Comparison of ENCODE assay signal across 12 cellular contexts in genomic region chr20:25285091-25285647, GRCh38. TPM values are rescaled to one million over a fixed set of nuclear protein-coding genes. Genes with fewer than 3 reads are reported as not detected.
A peak's percentile ranks its signal among the peaks of the same experiment; 100 is the strongest.
DNase-seq lines count a peak whose midpoint lies in the region; ATAC-seq and TF ChIP-seq lines count a peak whose summit lies in the region.
"Had no signal": no experiment of that assay in that cellular context is flagged by ENCODE, and none has a peak within 500 bp of the region (broad histone marks: within the 10 kb centered on the region; RNA-seq: fewer than 3 reads in every experiment).

No MANE protein-coding gene starts in this region.

- intact Hi-C loops in activated naive CD4-positive, alpha-beta T cell treated with anti-CD3 and anti-CD28 coated beads for 36 hours (cut with micrococcal nuclease) = no loop called here
- intact Hi-C loops in adrenal gland (cut with DNase I) = no loop called here
- intact Hi-C loops in left colon (cut with DNase I, micrococcal nuclease) = no loop called here
- intact Hi-C loops in transverse colon (cut with DNase I; ENCODE audit: low total_unique reads) = no loop called here

- no peaks in the 10 kb centered on the region for H3K27me3 Mint-ChIP-seq in activated naive CD4-positive, alpha-beta T cell treated with anti-CD3 and anti-CD28 coated beads, Interleukin-2, amount 10 ng/mL, durations not matched to agents 7 days and 5 days
- H3K27me3 Mint-ChIP-seq in activated naive CD4-positive, alpha-beta T cell treated with anti-CD3 and anti-CD28 coated beads for 36 hours (ENCODE audit: low read depth) = no peaks in the 10 kb centered on the region
- H3K27me3 Mint-ChIP-seq: activated CD4-positive, alpha-beta T cell treated with anti-CD3 and anti-CD28 coated beads, Interleukin-2, amount 10 ng/mL, durations not matched to agents 24 days and 14 days had no signal

- no peak overlapping the region for H3K27ac Mint-ChIP-seq in activated naive CD4-positive, alpha-beta T cell treated with anti-CD3 and anti-CD28 coated beads, Interleukin-2, amount 10 ng/mL, durations not matched to agents 7 days and 5 days
- H3K27ac Mint-ChIP-seq in activated naive CD4-positive, alpha-beta T cell treated with anti-CD3 and anti-CD28 coated beads for 36 hours = no peak overlapping the region
- H3K27ac Mint-ChIP-seq: activated CD4-positive, alpha-beta T cell treated with anti-CD3 and anti-CD28 coated beads, Interleukin-2, amount 10 ng/mL, durations not matched to agents 24 days and 14 days had no signal

- CTCF ChIA-PET in activated naive CD4-positive, alpha-beta T cell treated with anti-CD3 and anti-CD28 coated beads, Interleukin-2, amount 10 ng/mL, durations not matched to agents 7 days and 5 days (lab: Charles Lee) = no interaction called here
- CTCF ChIA-PET in activated naive CD4-positive, alpha-beta T cell treated with anti-CD3 and anti-CD28 coated beads for 36 hours (lab: Charles Lee) = no interaction called here

- no peak for ATAC-seq in left colon

- in situ Hi-C loops in transverse colon (cut with MboI; ENCODE audit: low pct_ligation_motif_present in 1 of 4, low pct_unique_long_range_greater_than_20kb in 1 of 4, low sequenced_read_pairs in 3 of 4) (loop anchor here in 1 of 4 donors (25.0 kb wide), 1 partner anchor 98 kb away; the partner anchor contains the start of gene ENTPD6), GM13976 (cut with MboI; ENCODE audit: low sequenced_read_pairs, unreplicated experiment) (loop anchor here (25.0 kb wide), 1 partner anchor 577 kb away; no protein-coding TSS in a partner anchor)

- no peaks in the 10 kb centered on the region for H3K4me1 ChIP-seq in adrenal gland (replicated peaks in 1 of 2)
- H3K4me1 ChIP-seq in transverse colon = no peaks in the 10 kb centered on the region
- H3K4me1 ChIP-seq: upper lobe of left lung had no signal

- no peak for TF ChIP-seq EP300 in transverse colon (IDR thresholded peaks at IDR 0.05; ENCODE audit: low read depth)

- TF ChIP-seq POLR2A in adrenal gland (IDR thresholded peaks at IDR 0.05) (no peak), transverse colon (IDR thresholded peaks at IDR 0.05) (no peak)

- WGBS in adrenal gland, 4 donors = 86 to 90% (median 90%) methylated on average over 21 to 26 of the region's 26 CpGs
- 88 to 89% methylated on average over 9 to 26 of the region's 26 CpGs for WGBS in transverse colon (ENCODE audit: low coverage in 1 of 2), 2 donors

- TF ChIP-seq CTCF in adrenal gland (IDR thresholded peaks at IDR 0.05) (no peak), transverse colon (IDR thresholded peaks at IDR 0.05) (no peak), GM13976 (IDR thresholded peaks at IDR 0.05; ENCODE audit: borderline replicate concordance, control extremely low read depth, extremely low read depth, insufficient read depth, missing control alignments) (no peak)

- H3K36me3 Mint-ChIP-seq in activated naive CD4-positive, alpha-beta T cell treated with anti-CD3 and anti-CD28 coated beads, Interleukin-2, amount 10 ng/mL, durations not matched to agents 7 days and 5 days = peaks cover 28% of the 10 kb centered on the region
- peaks cover 11% of the 10 kb centered on the region for H3K36me3 Mint-ChIP-seq in activated naive CD4-positive, alpha-beta T cell treated with anti-CD3 and anti-CD28 coated beads for 36 hours (ENCODE audit: low read depth)

- H3K4me3 Mint-ChIP-seq in activated naive CD4-positive, alpha-beta T cell treated with anti-CD3 and anti-CD28 coated beads, Interleukin-2, amount 10 ng/mL, durations not matched to agents 7 days and 5 days = no peak overlapping the region
- no peak overlapping the region for H3K4me3 Mint-ChIP-seq in activated naive CD4-positive, alpha-beta T cell treated with anti-CD3 and anti-CD28 coated beads for 36 hours
- H3K4me3 Mint-ChIP-seq: activated CD4-positive, alpha-beta T cell treated with anti-CD3 and anti-CD28 coated beads, Interleukin-2, amount 10 ng/mL, durations not matched to agents 24 days and 14 days had no signal

- no peak overlapping the region for H3K4me3 ChIP-seq in adrenal gland
- no peak overlapping the region for H3K4me3 ChIP-seq in transverse colon
- H3K4me3 ChIP-seq: MG63, upper lobe of left lung had no signal

- H3K4me1 Mint-ChIP-seq in activated naive CD4-positive, alpha-beta T cell treated with anti-CD3 and anti-CD28 coated beads, Interleukin-2, amount 10 ng/mL, durations not matched to agents 7 days and 5 days = peaks cover 13% of the 10 kb centered on the region
- H3K4me1 Mint-ChIP-seq in activated naive CD4-positive, alpha-beta T cell treated with anti-CD3 and anti-CD28 coated beads for 36 hours (ENCODE audit: low read depth) = peaks cover 1% of the 10 kb centered on the region
- H3K4me1 Mint-ChIP-seq: activated CD4-positive, alpha-beta T cell treated with anti-CD3 and anti-CD28 coated beads, Interleukin-2, amount 10 ng/mL, durations not matched to agents 24 days and 14 days had no signal

- H3K27me3 ChIP-seq in adrenal gland = no peaks in the 10 kb centered on the region
- H3K27me3 ChIP-seq in transverse colon = no peaks in the 10 kb centered on the region
- H3K27me3 ChIP-seq: MG63, upper lobe of left lung had no signal

- H3K36me3 ChIP-seq in adrenal gland (replicated peaks in 1 of 2) (peaks cover 0 to 92% of the 10 kb centered on the region in 2 donors), transverse colon (peaks cover 0 to 64% (median 30%) of the 10 kb centered on the region in 4 donors)

- H3K9me3 ChIP-seq in adrenal gland (replicated peaks in 1 of 3) (no peaks in the 10 kb centered on the region), transverse colon (no peaks in the 10 kb centered on the region)
- H3K9me3 ChIP-seq: MG63, upper lobe of left lung had no signal

- DNase-seq in activated naive CD4-positive, alpha-beta T cell treated with anti-CD3 and anti-CD28 coated beads, Interleukin-2, amount 10 ng/mL, durations not matched to agents 7 days and 5 days = peak; percentile 16
- no peak for DNase-seq in activated naive CD4-positive, alpha-beta T cell treated with anti-CD3 and anti-CD28 coated beads for 36 hours
- DNase-seq in adrenal gland = peak in 5 of 7 donors; percentile 5 to 48 (median 13)
- peak; percentile 6 to 16 for DNase-seq in left colon
- peak; percentile 6 for DNase-seq in transverse colon
- DNase-seq in NCI-H748 treated with DMSO at 0.1 percent for 48 hours (lab: John Stamatoyannopoulos, UW) = no peak
- DNase-seq in GM13976 (ENCODE audit: low spot score) = no peak
- DNase-seq in COLO668 (lab: John Stamatoyannopoulos, UW; ENCODE audit: unreplicated experiment) = no peak
- DNase-seq: activated CD4-positive, alpha-beta T cell treated with anti-CD3 and anti-CD28 coated beads, Interleukin-2, amount 10 ng/mL, durations not matched to agents 24 days and 14 days; MG63; NCI-H774 had no signal

- H3K9me3 Mint-ChIP-seq in activated naive CD4-positive, alpha-beta T cell treated with anti-CD3 and anti-CD28 coated beads, Interleukin-2, amount 10 ng/mL, durations not matched to agents 7 days and 5 days = no peaks in the 10 kb centered on the region
- H3K9me3 Mint-ChIP-seq in activated naive CD4-positive, alpha-beta T cell treated with anti-CD3 and anti-CD28 coated beads for 36 hours = no peaks in the 10 kb centered on the region
- H3K9me3 Mint-ChIP-seq: activated CD4-positive, alpha-beta T cell treated with anti-CD3 and anti-CD28 coated beads, Interleukin-2, amount 10 ng/mL, durations not matched to agents 24 days and 14 days had no signal

- H3K27ac ChIP-seq in adrenal gland (no peak overlapping the region), transverse colon (no peak overlapping the region)
- H3K27ac ChIP-seq: upper lobe of left lung had no signal

RNA-seq across cellular contexts. Expression of gene PYGB, which starts 37.3 kb away (rescaled TPM):
- 10 to 100 TPM; 19.6 to 20.0 TPM for total RNA-seq in activated naive CD4-positive, alpha-beta T cell treated with anti-CD3 and anti-CD28 coated beads for 36 hours
- total RNA-seq in adrenal gland = 100 to 1,000 TPM in 3 of 8 donors, 10 to 100 TPM in 5; 39.2 to 118 (median 82.9) TPM
- 10 to 100 TPM; 15.7 to 80.0 (median 35.9) TPM for polyA plus RNA-seq in adrenal gland
- 100 to 1,000 TPM; 275 to 329 TPM for total RNA-seq in left colon
- total RNA-seq in transverse colon = 100 to 1,000 TPM; 195 to 554 (median 359) TPM

Comparison
In these comparisons a context has a peak if more than half of its experiments do, and no peak if none do; other contexts are left out.
1. DNase-seq: peak in activated naive CD4-positive, alpha-beta T cell treated with anti-CD3 and anti-CD28 coated beads, Interleukin-2, amount 10 ng/mL, durations not matched to agents 7 days and 5 days (single experiment), adrenal gland (5 of 7), left colon (2 of 2) and transverse colon (single experiment); none in activated naive CD4-positive, alpha-beta T cell treated with anti-CD3 and anti-CD28 coated beads for 36 hours (single experiment), NCI-H748 treated with DMSO at 0.1 percent for 48 hours (single experiment), GM13976 (single experiment) and COLO668 (single experiment).